ENCODE assay signal across 8 cellular contexts in genomic region chr17:30118635-30119034, GRCh38. TPM values are rescaled to one million over a fixed set of nuclear protein-coding genes. Genes with fewer than 3 reads are reported as not detected.
DNase-seq lines count a peak whose midpoint lies in the region; ATAC-seq and TF ChIP-seq lines count a peak whose summit lies in the region.
"Not testable (repeated sequence)": the region's sequence is repeated elsewhere in the genome, so short reads cannot be mapped to it uniquely, and the experiment has no call there.

No MANE protein-coding gene starts in this region.

- DNase-seq in CD8-positive, alpha-beta memory T cell; activated CD8-positive, alpha-beta memory T cell treated with anti-CD3 and anti-CD28 coated beads, Interleukin-2, amount 10 ng/mL, durations not matched to agents 7 days and 5 days; adipocyte (ENCODE audit: low read depth); hepatocyte (ENCODE audit: low spot score); nephron progenitor cell; stimulated activated naive CD8-positive, alpha-beta T cell treated with anti-CD3 and anti-CD28 coated beads, Interleukin-15, amount 100 ng/mL, for 72 hours: not testable (repeated sequence)

- H3K4me3 Mint-ChIP-seq in CD8-positive, alpha-beta memory T cell = peak overlapping the region in 5 of 7 donors; percentile 58 to 98 (median 96)
- peak overlapping the region; percentile 99 for H3K4me3 Mint-ChIP-seq in activated CD8-positive, alpha-beta memory T cell treated with anti-CD3 and anti-CD28 coated beads, Interleukin-2, amount 10 ng/mL, durations not matched to agents 7 days and 5 days
- H3K4me3 Mint-ChIP-seq in nephron progenitor cell = peak overlapping the region; percentile 95
- H3K4me3 Mint-ChIP-seq in stimulated activated naive CD8-positive, alpha-beta T cell treated with anti-CD3 and anti-CD28 coated beads, Interleukin-15, amount 100 ng/mL, for 72 hours = peak overlapping the region; percentile 62 to 95

- H3K27me3 Mint-ChIP-seq in CD8-positive, alpha-beta memory T cell; activated CD8-positive, alpha-beta memory T cell treated with anti-CD3 and anti-CD28 coated beads, Interleukin-2, amount 10 ng/mL, durations not matched to agents 7 days and 5 days; nephron progenitor cell (ENCODE audit: low read depth, poor library complexity); stimulated activated naive CD8-positive, alpha-beta T cell treated with anti-CD3 and anti-CD28 coated beads, Interleukin-15, amount 100 ng/mL, for 72 hours: not testable (repeated sequence)

- H3K9me2 ChIP-seq in SU-DHL-6 (replicated peaks; ENCODE audit: insufficient read depth, low read length); hepatocyte (replicated peaks; ENCODE audit: insufficient read depth): not testable (repeated sequence)

- WGBS in HUES64 = 98% methylated on average over 7 of the region's 7 CpGs
- 98% methylated on average over 7 of the region's 7 CpGs for WGBS in hepatocyte (ENCODE audit: low lambda C conversion rate, missing lambda C conversion rate)

- H3K36me3 ChIP-seq in CD8-positive, alpha-beta memory T cell (ENCODE audit: insufficient read depth, low read length); SU-DHL-6 (ENCODE audit: low read length); hepatocyte (replicated peaks; ENCODE audit: insufficient read depth, low read depth): not testable (repeated sequence)
- peaks cover 39% of the 10 kb centered on the region for H3K36me3 ChIP-seq in HUES64 (ENCODE audit: insufficient read depth, low read length)
- H3K36me3 ChIP-seq in adipocyte (ENCODE audit: control insufficient read depth, insufficient read depth, low read length, severe bottlenecking) = peaks cover 19% of the 10 kb centered on the region

- H3K4me2 ChIP-seq in SU-DHL-6 (ENCODE audit: low read depth, low read length, poor library complexity, severe bottlenecking) = peak overlapping the region; percentile 100
- peak overlapping the region; percentile 75 for H3K4me2 ChIP-seq in hepatocyte

- not testable (repeated sequence) for ATAC-seq in activated CD8-positive, alpha-beta memory T cell treated with anti-CD3 and anti-CD28 coated beads, Interleukin-2, amount 10 ng/mL, durations not matched to agents 7 days and 5 days; stimulated activated naive CD8-positive, alpha-beta T cell treated with anti-CD3 and anti-CD28 coated beads, Interleukin-15, amount 100 ng/mL, for 72 hours

- CTCF ChIA-PET in CD8-positive, alpha-beta memory T cell (lab: Charles Lee) = interaction anchor here (2.1 to 3.0 kb wide), 2 partner anchors 14 to 222 kb away, joined by 7 to 24 read pairs; no protein-coding TSS in a partner anchor
- CTCF ChIA-PET in activated CD8-positive, alpha-beta memory T cell treated with anti-CD3 and anti-CD28 coated beads, Interleukin-2, amount 10 ng/mL, durations not matched to agents 7 days and 5 days (lab: Charles Lee) = interaction anchor here (1.0 to 4.5 kb wide), 6 partner anchors 8 to 223 kb away, joined by 3 to 27 read pairs (median 4); no protein-coding TSS in a partner anchor

- not testable (repeated sequence) for H2AFZ ChIP-seq in SU-DHL-6 (ENCODE audit: low read depth, low read length, severe bottlenecking); hepatocyte

- not testable (repeated sequence) for H3K9me3 Mint-ChIP-seq in CD8-positive, alpha-beta memory T cell; activated CD8-positive, alpha-beta memory T cell treated with anti-CD3 and anti-CD28 coated beads, Interleukin-2, amount 10 ng/mL, durations not matched to agents 7 days and 5 days (ENCODE audit: low read depth); nephron progenitor cell; stimulated activated naive CD8-positive, alpha-beta T cell treated with anti-CD3 and anti-CD28 coated beads, Interleukin-15, amount 100 ng/mL, for 72 hours

- not testable (repeated sequence) for H3K27me3 ChIP-seq in CD8-positive, alpha-beta memory T cell (ENCODE audit: insufficient read depth, low read length, poor library complexity, severe bottlenecking); HUES64 (ENCODE audit: insufficient read depth, low read length); SU-DHL-6 (ENCODE audit: low read length); adipocyte (replicated peaks; ENCODE audit: control insufficient read depth, insufficient read depth, low read length); hepatocyte

- H3K9me3 ChIP-seq in CD8-positive, alpha-beta memory T cell (ENCODE audit: low read length); HUES64 (ENCODE audit: insufficient read depth, low read depth, low read length); SU-DHL-6 (ENCODE audit: insufficient read depth, low read length); adipocyte (ENCODE audit: control insufficient read depth, low read length); hepatocyte (ENCODE audit: low read depth): not testable (repeated sequence)

- not testable (repeated sequence) for H3K4me3 ChIP-seq in CD8-positive, alpha-beta memory T cell (ENCODE audit: low read length); SU-DHL-6 (ENCODE audit: insufficient read depth, low read length, poor library complexity, severe bottlenecking); hepatocyte
- H3K4me3 ChIP-seq in HUES64 (ENCODE audit: low read length) (peak overlapping the region; percentile 77), adipocyte (ENCODE audit: low read length) (peak overlapping the region; percentile 95)

- not testable (repeated sequence) for H3K27ac ChIP-seq in CD8-positive, alpha-beta memory T cell (ENCODE audit: low read depth, low read length); HUES64 (ENCODE audit: low read depth, low read length); SU-DHL-6 (ENCODE audit: low read depth, low read length); hepatocyte

- not testable (repeated sequence) for TF ChIP-seq CTCF in SU-DHL-6 (IDR thresholded peaks at IDR 0.05; ENCODE audit: insufficient read depth, low read length, poor library complexity, severe bottlenecking); hepatocyte (IDR thresholded peaks at IDR 0.05; ENCODE audit: poor library complexity); nephron progenitor cell (IDR thresholded peaks at IDR 0.05)

- peak overlapping the region in 7 of 8 donors; percentile 74 to 100 (median 98) for H3K27ac Mint-ChIP-seq in CD8-positive, alpha-beta memory T cell
- peak overlapping the region; percentile 99 for H3K27ac Mint-ChIP-seq in activated CD8-positive, alpha-beta memory T cell treated with anti-CD3 and anti-CD28 coated beads, Interleukin-2, amount 10 ng/mL, durations not matched to agents 7 days and 5 days
- H3K27ac Mint-ChIP-seq in nephron progenitor cell = peak overlapping the region; percentile 29
- H3K27ac Mint-ChIP-seq in stimulated activated naive CD8-positive, alpha-beta T cell treated with anti-CD3 and anti-CD28 coated beads, Interleukin-15, amount 100 ng/mL, for 72 hours = peak overlapping the region; percentile 15 to 19

- peaks cover 48 to 66% (median 61%) of the 10 kb centered on the region in 3 donors for H3K4me1 Mint-ChIP-seq in CD8-positive, alpha-beta memory T cell
- H3K4me1 Mint-ChIP-seq in activated CD8-positive, alpha-beta memory T cell treated with anti-CD3 and anti-CD28 coated beads, Interleukin-2, amount 10 ng/mL, durations not matched to agents 7 days and 5 days = peaks cover 57% of the 10 kb centered on the region
- H3K4me1 Mint-ChIP-seq in nephron progenitor cell = peaks cover 29% of the 10 kb centered on the region
- peaks cover 50% of the 10 kb centered on the region for H3K4me1 Mint-ChIP-seq in stimulated activated naive CD8-positive, alpha-beta T cell treated with anti-CD3 and anti-CD28 coated beads, Interleukin-15, amount 100 ng/mL, for 72 hours

- H3F3A ChIP-seq in SU-DHL-6 (ENCODE audit: insufficient read depth) = peaks cover 20% of the 10 kb centered on the region

- H4K20me1 ChIP-seq in SU-DHL-6 (ENCODE audit: low read depth, low read length) = not testable (repeated sequence)
- H4K20me1 ChIP-seq in hepatocyte (ENCODE audit: insufficient read depth, poor library complexity, severe bottlenecking) = peaks cover 25% of the 10 kb centered on the region

- not testable (repeated sequence) for H3K9ac ChIP-seq in HUES64 (ENCODE audit: low read depth, low read length)
- H3K9ac ChIP-seq in SU-DHL-6 (ENCODE audit: low read length) (peak overlapping the region; percentile 84), adipocyte (ENCODE audit: low read length) (peak overlapping the region; percentile 98)

- POLR2A ChIA-PET in CD8-positive, alpha-beta memory T cell (lab: Charles Lee) = interaction anchor here (1.0 kb wide), 1 partner anchor 212 kb away, joined by 5 read pairs; no protein-coding TSS in a partner anchor

- H3K79me2 ChIP-seq in SU-DHL-6 (ENCODE audit: insufficient read depth, low read length) = peaks cover 64% of the 10 kb centered on the region
- H3K79me2 ChIP-seq in hepatocyte = peaks cover 63% of the 10 kb centered on the region

- H3K36me3 Mint-ChIP-seq in CD8-positive, alpha-beta memory T cell = peaks cover 4 to 35% (median 9%) of the 10 kb centered on the region in 3 donors
- H3K36me3 Mint-ChIP-seq in activated CD8-positive, alpha-beta memory T cell treated with anti-CD3 and anti-CD28 coated beads, Interleukin-2, amount 10 ng/mL, durations not matched to agents 7 days and 5 days = peaks cover 28% of the 10 kb centered on the region
- peaks cover 33% of the 10 kb centered on the region for H3K36me3 Mint-ChIP-seq in nephron progenitor cell (ENCODE audit: low read depth)

- H3K4me1 ChIP-seq in CD8-positive, alpha-beta memory T cell (ENCODE audit: insufficient read depth, low read length) = peaks cover 20% of the 10 kb centered on the region
- H3K4me1 ChIP-seq in HUES64 (ENCODE audit: insufficient read depth, low read length); hepatocyte (ENCODE audit: insufficient read depth): not testable (repeated sequence)
- peaks cover 17% of the 10 kb centered on the region for H3K4me1 ChIP-seq in adipocyte (ENCODE audit: control insufficient read depth, insufficient read depth, low read length)

RNA-seq across cellular contexts. Expression of gene NSRP1, which starts 2.0 kb away (rescaled TPM):
- total RNA-seq in CD8-positive, alpha-beta memory T cell = 10 to 100 TPM; 26.8 to 27.9 TPM
- 38.4 TPM for polyA plus RNA-seq in CD8-positive, alpha-beta memory T cell
- 19.9 TPM for polyA plus RNA-seq in HUES64 (2013, experiment 1 of 2)
- 23.1 TPM for polyA plus RNA-seq in HUES64 (2013, experiment 2 of 2)
- total RNA-seq in activated CD8-positive, alpha-beta memory T cell treated with anti-CD3 and anti-CD28 coated beads, Interleukin-2, amount 10 ng/mL, durations not matched to agents 7 days and 5 days = 10 to 100 TPM; 24.0 to 30.9 TPM
- total RNA-seq in hepatocyte = 7.8 and 8.6 TPM in 2 replicates
- polyA plus RNA-seq in hepatocyte = 36.1 and 39.2 TPM in 2 replicates

Comparison
In these comparisons a context has a peak if more than half of its experiments do, and no peak if none do; other contexts are left out.
1. H3K27ac Mint-ChIP-seq: peak in every context shown above with its lines; median percentile 99 in activated CD8-positive, alpha-beta memory T cell treated with anti-CD3 and anti-CD28 coated beads, Interleukin-2, amount 10 ng/mL, durations not matched to agents 7 days and 5 days; 98 in CD8-positive, alpha-beta memory T cell; 29 in nephron progenitor cell; 17 in stimulated activated naive CD8-positive, alpha-beta T cell treated with anti-CD3 and anti-CD28 coated beads, Interleukin-15, amount 100 ng/mL, for 72 hours.